Comparison of ENCODE assay signal across 1 cellular context in the genomic region with DNA sequence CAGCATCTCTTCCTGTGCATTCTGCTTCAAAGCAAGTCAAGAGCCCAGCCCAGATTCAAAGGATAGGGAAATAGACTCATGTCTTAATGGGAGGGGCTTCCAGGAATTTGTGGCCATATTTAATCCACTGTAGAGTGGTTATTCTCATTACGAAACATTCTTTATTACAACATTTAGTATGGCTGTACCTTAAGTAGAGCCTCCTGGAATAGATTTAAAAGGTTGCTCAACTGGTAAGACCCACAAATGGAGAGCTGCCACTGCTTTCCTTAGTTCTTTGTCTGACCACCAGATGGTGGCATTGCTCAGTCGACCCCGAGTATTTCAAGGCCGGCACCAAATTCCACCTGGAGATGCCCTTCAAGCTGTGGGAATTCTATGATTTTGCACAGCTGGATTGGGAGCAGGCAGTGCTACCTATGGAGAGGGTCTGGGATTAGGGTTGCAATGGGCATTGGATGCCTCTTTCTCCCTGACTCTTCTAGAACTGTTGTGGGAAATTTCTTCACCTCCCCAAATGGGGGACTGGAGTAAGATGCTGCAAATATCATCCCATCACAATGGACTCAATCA.
TF ChIP-seq lines count a peak whose summit lies in the region.

No MANE protein-coding gene starts in this region.

TF ChIP-seq in K562, 482 proteins besides CTCF, POLR2A, EP300 and RAD21 (continued from another document):
- TF ChIP-seq, protein P1, sequence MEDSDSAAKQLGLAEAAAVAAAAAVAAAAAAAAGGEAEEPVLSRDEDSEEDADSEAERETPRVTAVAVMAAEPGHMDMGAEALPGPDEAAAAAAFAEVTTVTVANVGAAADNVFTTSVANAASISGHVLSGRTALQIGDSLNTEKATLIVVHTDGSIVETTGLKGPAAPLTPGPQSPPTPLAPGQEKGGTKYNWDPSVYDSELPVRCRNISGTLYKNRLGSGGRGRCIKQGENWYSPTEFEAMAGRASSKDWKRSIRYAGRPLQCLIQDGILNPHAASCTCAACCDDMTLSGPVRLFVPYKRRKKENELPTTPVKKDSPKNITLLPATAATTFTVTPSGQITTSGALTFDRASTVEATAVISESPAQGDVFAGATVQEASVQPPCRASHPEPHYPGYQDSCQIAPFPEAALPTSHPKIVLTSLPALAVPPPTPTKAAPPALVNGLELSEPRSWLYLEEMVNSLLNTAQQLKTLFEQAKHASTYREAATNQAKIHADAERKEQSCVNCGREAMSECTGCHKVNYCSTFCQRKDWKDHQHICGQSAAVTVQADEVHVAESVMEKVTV (CRISPR knock-in tag; IDR thresholded peaks at IDR 0.05), result peak; percentile 76
- TF ChIP-seq PTTG1 (tag; IDR thresholded peaks at IDR 0.05; ENCODE audit: low read depth) (no peak), CAMTA2 (CRISPR knock-in tag; conservative IDR thresholded peaks at IDR 0.05) (no peak), ZNF146 (CRISPR knock-in tag; IDR thresholded peaks at IDR 0.05; ENCODE audit: unreplicated experiment) (no peak), ILF3 (IDR thresholded peaks at IDR 0.05; ENCODE audit: borderline replicate concordance) (no peak), TBL1XR1 (IDR thresholded peaks at IDR 0.05; ENCODE audit: low read length in 2 of 2) (no peak), NFIC (IDR thresholded peaks at IDR 0.05) (no peak), PPARD (CRISPR knock-in tag; IDR thresholded peaks at IDR 0.05) (no peak), YY1 (IDR thresholded peaks at IDR 0.05; ENCODE audit: borderline replicate concordance in 1 of 3, control insufficient read depth in 1 of 3, extremely low read depth in 1 of 3, insufficient read depth in 3 of 3, insufficient read length in 1 of 3, insufficient replicate concordance in 2 of 3, low read depth in 1 of 3, low read length in 2 of 3) (no peak), CEBPB (tag; IDR thresholded peaks at IDR 0.05) (peak; percentile 67), CHD2 (IDR thresholded peaks at IDR 0.05; ENCODE audit: low read depth, low read length) (no peak), ERF (CRISPR knock-in tag; IDR thresholded peaks at IDR 0.05) (no peak), ZNF57 (CRISPR knock-in tag; IDR thresholded peaks at IDR 0.05) (no peak), CEBPG (CRISPR knock-in tag; IDR thresholded peaks at IDR 0.05) (no peak), CEBPG (tag; conservative IDR thresholded peaks at IDR 0.05 in 1 of 2, IDR thresholded peaks at IDR 0.05 in 1 of 2) (peak; percentile 48 to 65; a peak in 3 of 4 replicates), NR3C1 (CRISPR knock-in tag; IDR thresholded peaks at IDR 0.05) (no peak), SIX5 (IDR thresholded peaks at IDR 0.05; ENCODE audit: borderline replicate concordance in 1 of 2, insufficient read depth in 1 of 2, low read depth in 1 of 2, low read length in 2 of 2) (no peak)
- TF ChIP-seq, protein P2, sequence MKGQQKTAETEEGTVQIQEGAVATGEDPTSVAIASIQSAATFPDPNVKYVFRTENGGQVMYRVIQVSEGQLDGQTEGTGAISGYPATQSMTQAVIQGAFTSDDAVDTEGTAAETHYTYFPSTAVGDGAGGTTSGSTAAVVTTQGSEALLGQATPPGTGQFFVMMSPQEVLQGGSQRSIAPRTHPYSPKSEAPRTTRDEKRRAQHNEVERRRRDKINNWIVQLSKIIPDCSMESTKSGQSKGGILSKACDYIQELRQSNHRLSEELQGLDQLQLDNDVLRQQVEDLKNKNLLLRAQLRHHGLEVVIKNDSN (CRISPR knock-in tag; IDR thresholded peaks at IDR 0.05), result no peak
- TF ChIP-seq, protein P3, sequence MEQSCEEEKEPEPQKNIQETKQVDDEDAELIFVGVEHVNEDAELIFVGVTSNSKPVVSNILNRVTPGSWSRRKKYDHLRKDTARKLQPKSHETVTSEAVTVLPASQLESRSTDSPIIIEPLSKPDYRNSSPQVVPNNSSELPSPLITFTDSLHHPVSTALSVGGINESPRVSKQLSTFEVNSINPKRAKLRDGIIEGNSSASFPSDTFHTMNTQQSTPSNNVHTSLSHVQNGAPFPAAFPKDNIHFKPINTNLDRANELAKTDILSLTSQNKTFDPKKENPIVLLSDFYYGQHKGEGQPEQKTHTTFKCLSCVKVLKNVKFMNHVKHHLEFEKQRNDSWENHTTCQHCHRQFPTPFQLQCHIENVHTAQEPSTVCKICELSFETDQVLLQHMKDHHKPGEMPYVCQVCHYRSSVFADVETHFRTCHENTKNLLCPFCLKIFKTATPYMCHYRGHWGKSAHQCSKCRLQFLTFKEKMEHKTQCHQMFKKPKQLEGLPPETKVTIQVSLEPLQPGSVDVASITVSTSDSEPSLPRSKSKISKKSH (CRISPR knock-in tag; IDR thresholded peaks at IDR 0.05), result no peak
- TF ChIP-seq, protein P4, sequence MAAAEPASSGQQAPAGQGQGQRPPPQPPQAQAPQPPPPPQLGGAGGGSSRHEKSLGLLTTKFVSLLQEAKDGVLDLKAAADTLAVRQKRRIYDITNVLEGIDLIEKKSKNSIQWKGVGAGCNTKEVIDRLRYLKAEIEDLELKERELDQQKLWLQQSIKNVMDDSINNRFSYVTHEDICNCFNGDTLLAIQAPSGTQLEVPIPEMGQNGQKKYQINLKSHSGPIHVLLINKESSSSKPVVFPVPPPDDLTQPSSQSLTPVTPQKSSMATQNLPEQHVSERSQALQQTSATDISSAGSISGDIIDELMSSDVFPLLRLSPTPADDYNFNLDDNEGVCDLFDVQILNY (CRISPR knock-in tag; IDR thresholded peaks at IDR 0.05), result no peak
- TF ChIP-seq, protein P5, sequence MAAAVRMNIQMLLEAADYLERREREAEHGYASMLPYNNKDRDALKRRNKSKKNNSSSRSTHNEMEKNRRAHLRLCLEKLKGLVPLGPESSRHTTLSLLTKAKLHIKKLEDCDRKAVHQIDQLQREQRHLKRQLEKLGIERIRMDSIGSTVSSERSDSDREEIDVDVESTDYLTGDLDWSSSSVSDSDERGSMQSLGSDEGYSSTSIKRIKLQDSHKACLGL (CRISPR knock-in tag; IDR thresholded peaks at IDR 0.05; ENCODE audit: borderline replicate concordance, poor library complexity, severe bottlenecking), result no peak
- TF ChIP-seq, protein P6, sequence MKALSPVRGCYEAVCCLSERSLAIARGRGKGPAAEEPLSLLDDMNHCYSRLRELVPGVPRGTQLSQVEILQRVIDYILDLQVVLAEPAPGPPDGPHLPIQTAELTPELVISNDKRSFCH (CRISPR knock-in tag; IDR thresholded peaks at IDR 0.05), result no peak
- TF ChIP-seq, protein P6 (tag; IDR thresholded peaks at IDR 0.05), result no peak
- TF ChIP-seq, protein P7, sequence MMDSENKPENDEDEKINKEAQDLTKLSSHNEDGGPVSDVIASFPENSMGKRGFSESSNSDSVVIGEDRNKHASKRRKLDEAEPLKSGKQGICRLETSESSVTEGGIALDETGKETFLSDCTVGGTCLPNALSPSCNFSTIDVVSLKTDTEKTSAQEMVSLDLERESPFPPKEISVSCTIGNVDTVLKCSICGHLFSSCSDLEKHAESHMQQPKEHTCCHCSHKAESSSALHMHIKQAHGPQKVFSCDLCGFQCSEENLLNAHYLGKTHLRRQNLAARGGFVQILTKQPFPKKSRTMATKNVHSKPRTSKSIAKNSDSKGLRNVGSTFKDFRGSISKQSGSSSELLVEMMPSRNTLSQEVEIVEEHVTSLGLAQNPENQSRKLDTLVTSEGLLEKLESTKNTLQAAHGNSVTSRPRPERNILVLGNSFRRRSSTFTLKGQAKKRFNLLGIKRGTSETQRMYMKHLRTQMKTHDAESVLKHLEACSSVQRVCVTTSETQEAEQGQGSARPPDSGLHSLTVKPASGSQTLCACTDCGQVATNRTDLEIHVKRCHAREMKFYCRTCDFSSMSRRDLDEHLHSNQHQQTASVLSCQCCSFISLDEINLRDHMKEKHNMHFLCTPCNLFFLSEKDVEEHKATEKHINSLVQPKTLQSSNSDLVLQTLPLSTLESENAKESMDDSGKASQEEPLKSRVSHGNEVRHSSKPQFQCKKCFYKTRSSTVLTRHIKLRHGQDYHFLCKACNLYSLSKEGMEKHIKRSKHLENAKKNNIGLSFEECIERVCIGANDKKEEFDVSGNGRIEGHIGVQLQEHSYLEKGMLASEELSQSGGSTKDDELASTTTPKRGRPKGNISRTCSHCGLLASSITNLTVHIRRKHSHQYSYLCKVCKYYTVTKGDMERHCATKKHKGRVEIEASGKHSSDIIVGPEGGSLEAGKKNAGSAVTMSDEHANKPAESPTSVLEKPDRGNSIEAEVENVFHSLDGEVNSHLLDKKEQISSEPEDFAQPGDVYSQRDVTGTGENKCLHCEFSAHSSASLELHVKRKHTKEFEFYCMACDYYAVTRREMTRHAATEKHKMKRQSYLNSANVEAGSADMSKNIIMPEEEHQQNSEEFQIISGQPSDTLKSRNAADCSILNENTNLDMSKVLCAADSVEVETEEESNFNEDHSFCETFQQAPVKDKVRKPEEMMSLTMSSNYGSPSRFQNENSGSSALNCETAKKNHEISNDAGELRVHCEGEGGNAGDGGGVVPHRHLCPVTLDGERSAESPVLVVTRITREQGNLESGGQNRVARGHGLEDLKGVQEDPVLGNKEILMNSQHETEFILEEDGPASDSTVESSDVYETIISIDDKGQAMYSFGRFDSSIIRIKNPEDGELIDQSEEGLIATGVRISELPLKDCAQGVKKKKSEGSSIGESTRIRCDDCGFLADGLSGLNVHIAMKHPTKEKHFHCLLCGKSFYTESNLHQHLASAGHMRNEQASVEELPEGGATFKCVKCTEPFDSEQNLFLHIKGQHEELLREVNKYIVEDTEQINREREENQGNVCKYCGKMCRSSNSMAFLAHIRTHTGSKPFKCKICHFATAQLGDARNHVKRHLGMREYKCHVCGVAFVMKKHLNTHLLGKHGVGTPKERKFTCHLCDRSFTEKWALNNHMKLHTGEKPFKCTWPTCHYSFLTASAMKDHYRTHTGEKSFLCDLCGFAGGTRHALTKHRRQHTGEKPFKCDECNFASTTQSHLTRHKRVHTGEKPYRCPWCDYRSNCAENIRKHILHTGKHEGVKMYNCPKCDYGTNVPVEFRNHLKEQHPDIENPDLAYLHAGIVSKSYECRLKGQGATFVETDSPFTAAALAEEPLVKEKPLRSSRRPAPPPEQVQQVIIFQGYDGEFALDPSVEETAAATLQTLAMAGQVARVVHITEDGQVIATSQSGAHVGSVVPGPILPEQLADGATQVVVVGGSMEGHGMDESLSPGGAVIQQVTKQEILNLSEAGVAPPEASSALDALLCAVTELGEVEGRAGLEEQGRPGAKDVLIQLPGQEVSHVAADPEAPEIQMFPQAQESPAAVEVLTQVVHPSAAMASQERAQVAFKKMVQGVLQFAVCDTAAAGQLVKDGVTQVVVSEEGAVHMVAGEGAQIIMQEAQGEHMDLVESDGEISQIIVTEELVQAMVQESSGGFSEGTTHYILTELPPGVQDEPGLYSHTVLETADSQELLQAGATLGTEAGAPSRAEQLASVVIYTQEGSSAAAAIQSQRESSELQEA (IDR thresholded peaks at IDR 0.05; ENCODE audit: low read depth), result no peak
TF ChIP-seq in K562: peak in this region for 7.
